ENCODE assay signal across 12 cellular contexts in the genomic region with DNA sequence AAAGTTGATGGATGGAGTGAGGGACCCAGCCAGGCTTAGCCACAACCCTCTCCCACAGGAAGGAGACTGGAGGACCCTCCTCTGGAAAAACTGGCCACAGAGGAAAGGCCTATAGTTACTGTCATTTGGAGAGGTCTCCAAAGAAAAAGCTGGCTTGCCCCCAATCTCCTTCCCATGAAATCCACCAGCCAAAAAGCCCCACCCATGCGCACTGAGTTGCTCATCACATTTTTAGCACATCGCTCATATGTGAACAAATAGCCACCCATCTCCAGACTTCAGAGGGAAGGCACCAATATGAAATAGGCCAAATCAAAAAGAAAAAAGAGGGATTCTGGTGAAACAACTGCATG. TPM values are rescaled to one million over a fixed set of nuclear protein-coding genes. Genes with fewer than 3 reads are reported as not detected.
A peak's percentile ranks its signal among the peaks of the same experiment; 100 is the strongest.
DNase-seq lines count a peak whose midpoint lies in the region; ATAC-seq and TF ChIP-seq lines count a peak whose summit lies in the region.
"Had no signal": no experiment of that assay in that cellular context is flagged by ENCODE, and none has a peak within 500 bp of the region (broad histone marks: within the 10 kb centered on the region; RNA-seq: fewer than 3 reads in every experiment).

No MANE protein-coding gene starts in this region.

- H3K27ac ChIP-seq in RWPE1 (peak overlapping the region; percentile 75), ovary (no peak overlapping the region), adrenal gland (no peak overlapping the region)

- TF ChIP-seq CTCF in RWPE1 (conservative IDR thresholded peaks at IDR 0.05; ENCODE audit: low read depth) (no peak), fibroblast of the aortic adventitia (IDR thresholded peaks at IDR 0.05; ENCODE audit: insufficient read depth, low read length) (no peak), ovary (IDR thresholded peaks at IDR 0.05) (no peak), adrenal gland (IDR thresholded peaks at IDR 0.05) (no peak)

- no peak overlapping the region for H3K4me3 ChIP-seq in fibroblast of the aortic adventitia (ENCODE audit: low read depth, low read length)
- no peak overlapping the region for H3K4me3 ChIP-seq in ovary
- H3K4me3 ChIP-seq in adrenal gland, result no peak overlapping the region

- H3K4me3 Mint-ChIP-seq in activated naive CD4-positive, alpha-beta T cell treated with anti-CD3 and anti-CD28 coated beads for 36 hours, result no peak overlapping the region
- H3K4me3 Mint-ChIP-seq: activated naive CD8-positive, alpha-beta T cell treated with anti-CD3 and anti-CD28 coated beads, Interleukin-2, amount 10 ng/mL, durations not matched to agents 7 days and 5 days; effector memory CD8-positive, alpha-beta T cell; naive thymus-derived CD4-positive, alpha-beta T cell had no signal

- 64 to 84% (median 70%) methylated on average over 2 of the region's 2 CpGs for WGBS in ovary, 3 donors
- WGBS in adrenal gland, 4 donors, result 89 to 98% (median 94%) methylated on average over 2 of the region's 2 CpGs

- intact Hi-C loops in ovary (cut with DNase I), result loop anchor here in 1 of 4 donors (10.0 kb wide), 1 partner anchor 57 kb away; no protein-coding TSS in a partner anchor
- intact Hi-C loops in activated naive CD4-positive, alpha-beta T cell treated with anti-CD3 and anti-CD28 coated beads for 36 hours (cut with micrococcal nuclease), result no loop called here
- intact Hi-C loops in adrenal gland (cut with DNase I), result no loop called here

- peak; percentile 91 for DNase-seq in ELR (ENCODE audit: low read depth)
- DNase-seq in RWPE1 (ENCODE audit: low spot score), result peak; percentile 69
- DNase-seq in fibroblast of the aortic adventitia (ENCODE audit: low read depth), result peak; percentile 97
- DNase-seq in ovary, result peak in 3 of 5 donors; percentile 51 to 59 (median 56)
- no peak for DNase-seq in activated naive CD4-positive, alpha-beta T cell treated with anti-CD3 and anti-CD28 coated beads for 36 hours
- DNase-seq in adrenal gland, result no peak
- DNase-seq in activated T-cell treated with anti-CD3 and anti-CD28 coated beads for 4 hours, result no peak
- DNase-seq: activated naive CD8-positive, alpha-beta T cell treated with anti-CD3 and anti-CD28 coated beads, Interleukin-2, amount 10 ng/mL, durations not matched to agents 7 days and 5 days; effector memory CD8-positive, alpha-beta T cell; naive thymus-derived CD4-positive, alpha-beta T cell; NCI-H2029 treated with DMSO at 0.1 percent for 48 hours had no signal

- H3K9me3 ChIP-seq in ovary (no peaks in the 10 kb centered on the region), adrenal gland (replicated peaks in 1 of 3) (no peaks in the 10 kb centered on the region)

- no peaks in the 10 kb centered on the region for H3K36me3 ChIP-seq in ovary
- H3K36me3 ChIP-seq in adrenal gland (replicated peaks in 1 of 2), result no peaks in the 10 kb centered on the region

- CTCF ChIA-PET in RWPE1 (lab: Yijun Ruan, JAX), result no interaction called here
- CTCF ChIA-PET in activated naive CD4-positive, alpha-beta T cell treated with anti-CD3 and anti-CD28 coated beads for 36 hours (lab: Charles Lee), result no interaction called here

- H3K4me1 ChIP-seq in ovary (ENCODE audit: insufficient read depth), result peaks cover 13% of the 10 kb centered on the region
- H3K4me1 ChIP-seq in adrenal gland (replicated peaks in 1 of 2), result peaks cover 7% of the 10 kb centered on the region in 2 donors

- ATAC-seq in HG02588 (IDR thresholded peaks at IDR 0.05; ENCODE audit: unreplicated experiment), result no peak
- ATAC-seq: effector memory CD8-positive, alpha-beta T cell; naive thymus-derived CD4-positive, alpha-beta T cell had no signal

- H3K9me3 Mint-ChIP-seq in activated naive CD4-positive, alpha-beta T cell treated with anti-CD3 and anti-CD28 coated beads for 36 hours, result no peaks in the 10 kb centered on the region
- H3K9me3 Mint-ChIP-seq: activated naive CD8-positive, alpha-beta T cell treated with anti-CD3 and anti-CD28 coated beads, Interleukin-2, amount 10 ng/mL, durations not matched to agents 7 days and 5 days; effector memory CD8-positive, alpha-beta T cell had no signal

- H3K27me3 ChIP-seq in ovary, result no peaks in the 10 kb centered on the region
- no peaks in the 10 kb centered on the region for H3K27me3 ChIP-seq in adrenal gland

- no peaks in the 10 kb centered on the region for H3K4me1 Mint-ChIP-seq in activated naive CD4-positive, alpha-beta T cell treated with anti-CD3 and anti-CD28 coated beads for 36 hours (ENCODE audit: low read depth)
- H3K4me1 Mint-ChIP-seq: activated naive CD8-positive, alpha-beta T cell treated with anti-CD3 and anti-CD28 coated beads, Interleukin-2, amount 10 ng/mL, durations not matched to agents 7 days and 5 days had no signal

- peaks cover 9% of the 10 kb centered on the region for H3K36me3 Mint-ChIP-seq in activated naive CD4-positive, alpha-beta T cell treated with anti-CD3 and anti-CD28 coated beads for 36 hours (ENCODE audit: low read depth)

- POLR2A ChIA-PET in RWPE1 (lab: Yijun Ruan, JAX; ENCODE audit: low non-redundant PET), result no interaction called here

- no peaks in the 10 kb centered on the region for H3K27me3 Mint-ChIP-seq in activated naive CD4-positive, alpha-beta T cell treated with anti-CD3 and anti-CD28 coated beads for 36 hours (ENCODE audit: low read depth)
- H3K27me3 Mint-ChIP-seq: effector memory CD8-positive, alpha-beta T cell; naive thymus-derived CD4-positive, alpha-beta T cell had no signal

- H3K27ac Mint-ChIP-seq in activated naive CD4-positive, alpha-beta T cell treated with anti-CD3 and anti-CD28 coated beads for 36 hours, result no peak overlapping the region
- H3K27ac Mint-ChIP-seq: activated naive CD8-positive, alpha-beta T cell treated with anti-CD3 and anti-CD28 coated beads, Interleukin-2, amount 10 ng/mL, durations not matched to agents 7 days and 5 days; effector memory CD8-positive, alpha-beta T cell; naive thymus-derived CD4-positive, alpha-beta T cell had no signal

- TF ChIP-seq POLR2A in ovary (IDR thresholded peaks at IDR 0.05), result no peak
- no peak for TF ChIP-seq POLR2A in adrenal gland (IDR thresholded peaks at IDR 0.05)

- no peak for TF ChIP-seq EP300 in ovary (IDR thresholded peaks at IDR 0.05)

RNA-seq across cellular contexts. Expression of gene QSOX1, which starts 36.9 kb away (rescaled TPM):
- total RNA-seq in fibroblast of the aortic adventitia (ENCODE audit: low replicate concordance) (261 and 1,037 TPM in 2 replicates), ovary (100 to 1,000 TPM in 6 of 7 donors, 10 to 100 TPM in 1; 57.8 to 475 (median 229) TPM), adrenal gland (100 to 1,000 TPM in 7 of 8 donors, 10 to 100 TPM in 1; 60.7 to 234 (median 163) TPM)
- polyA plus RNA-seq in ovary (100 to 1,000 TPM in 1 of 2 donors, 10 to 100 TPM in 1; 100.0 to 137 TPM), adrenal gland (100 to 1,000 TPM in 1 of 3 donors, 10 to 100 TPM in 2; 45.0 to 113 (median 57.7) TPM)
- total RNA-seq in activated naive CD4-positive, alpha-beta T cell treated with anti-CD3 and anti-CD28 coated beads for 36 hours, result 10 to 100 TPM; 27.6 to 31.9 TPM

Comparison
In these comparisons a context has a peak if more than half of its experiments do, and no peak if none do; other contexts are left out.
1. DNase-seq: peak in ELR (single experiment), RWPE1 (single experiment), fibroblast of the aortic adventitia (single experiment) and ovary (3 of 5); none in activated naive CD4-positive, alpha-beta T cell treated with anti-CD3 and anti-CD28 coated beads for 36 hours (single experiment), adrenal gland (0 of 7) and activated T-cell treated with anti-CD3 and anti-CD28 coated beads for 4 hours (single experiment).